Comparison of ENCODE assay signal across 18 cellular contexts in genomic region chr16:30918614-30919013, GRCh38. TPM values are rescaled to one million over a fixed set of nuclear protein-coding genes. Genes with fewer than 3 reads are reported as not detected.
DNase-seq lines count a peak whose midpoint lies in the region; ATAC-seq, FAIRE-seq and TF ChIP-seq lines count a peak whose summit lies in the region.
"Had no signal": no experiment of that assay in that cellular context is flagged by ENCODE, and none has a peak within 500 bp of the region (broad histone marks: within the 10 kb centered on the region; RNA-seq: fewer than 3 reads in every experiment).

No MANE protein-coding gene starts in this region.

- TF ChIP-seq EP300 in K562 (IDR thresholded peaks at IDR 0.05; ENCODE audit: low read length) = no peak

- H3K27me3 Mint-ChIP-seq in activated T-cell treated with anti-CD3 and anti-CD28 coated beads, Interleukin-2, amount 50 U/mL, for 72 hours (ENCODE audit: low read depth) = no peaks in the 10 kb centered on the region
- no peaks in the 10 kb centered on the region for H3K27me3 Mint-ChIP-seq in activated T-cell treated with anti-CD3 and anti-CD28 coated beads, Interleukin-2, amount 50 U/mL, for 4 hours (ENCODE audit: low read depth)

- no peak overlapping the region for H3K4me3 ChIP-seq in HEK293 (ENCODE audit: low read depth, low read length)
- H3K4me3 ChIP-seq in K562 = no peak overlapping the region
- no peak overlapping the region for H3K4me3 ChIP-seq in neutrophil (ENCODE audit: low read depth in 1 of 2, low read length in 1 of 2)

- peaks cover 6% of the 10 kb centered on the region; the same call in 2 of the 3 replicates for H3K79me2 ChIP-seq in K562 (ENCODE audit: control insufficient read depth, insufficient read depth, low read length)

- CTCF ChIA-PET in HEK293 (lab: Yijun Ruan, JAX) = interaction anchor here (1.6 to 4.0 kb wide), 3 partner anchors 16 to 74 kb away, joined by 3 to 31 read pairs (median 8); no protein-coding TSS in a partner anchor
- CTCF ChIA-PET in K562 (lab: Yijun Ruan, JAX; ENCODE audit: low intra/inter-chr PET ratio) = no interaction called here

- no CpG with 5 or more reads among the region's 1 CpG for WGBS in K562 (ENCODE audit: insufficient coverage, low coverage, missing lambda C conversion rate)

- no peak for DNase-seq in activated T-cell treated with anti-CD3 and anti-CD28 coated beads, Interleukin-2, amount 50 U/mL, for 72 hours
- no peak for DNase-seq in activated T-cell treated with anti-CD3 and anti-CD28 coated beads, Interleukin-2, amount 50 U/mL, for 4 hours
- no peak for DNase-seq in K562 (ENCODE audit: extremely low read depth in 1 of 4, low spot score in 3 of 4)
- no peak for DNase-seq in ACHN
- DNase-seq in hippocampal formation (lab: John Stamatoyannopoulos, UW) = no peak
- DNase-seq: BE2C; Calu3; CD8-positive, alpha-beta T cell; DMS79 treated with DMSO at 0.1 percent for 48 hours; GF-D8; GOT3; H7 had no signal

- intact Hi-C loops in K562 (cut with micrococcal nuclease) = no loop called here

- H3K4me2 ChIP-seq in K562 (ENCODE audit: insufficient read depth, low read length) = no peak overlapping the region

- BruUV-seq in K562 (replicated peaks; lab: Mats Ljungman, UMichigan) = no TSS peak

- peaks cover 13% of the 10 kb centered on the region for H3K4me1 Mint-ChIP-seq in activated T-cell treated with anti-CD3 and anti-CD28 coated beads, Interleukin-2, amount 50 U/mL, for 72 hours (ENCODE audit: low read depth)
- peaks cover 7% of the 10 kb centered on the region for H3K4me1 Mint-ChIP-seq in activated T-cell treated with anti-CD3 and anti-CD28 coated beads, Interleukin-2, amount 50 U/mL, for 4 hours (ENCODE audit: low read depth)

- ATAC-seq in activated T-cell treated with anti-CD3 and anti-CD28 coated beads, Interleukin-2, amount 50 U/mL, for 72 hours (replicated peaks in 1 of 2) = no peak
- ATAC-seq in activated T-cell treated with anti-CD3 and anti-CD28 coated beads, Interleukin-2, amount 50 U/mL, for 4 hours = no peak
- no peak for ATAC-seq in K562
- no peak for ATAC-seq in GM21717 (IDR thresholded peaks at IDR 0.05; ENCODE audit: unreplicated experiment)
- ATAC-seq: CD8-positive, alpha-beta T cell; HCT116 had no signal

- FAIRE-seq in K562 (lab: Jason Lieb, UNC) = no peak

- H4K20me1 ChIP-seq in K562 (replicated peaks; ENCODE audit: control insufficient read depth, insufficient read depth, low read length) = 0 out of 2 replicates have a peak, but pooled peaks cover 3% of the 10 kb centered on the region

- no peaks in the 10 kb centered on the region for H3K36me3 Mint-ChIP-seq in activated T-cell treated with anti-CD3 and anti-CD28 coated beads, Interleukin-2, amount 50 U/mL, for 72 hours (ENCODE audit: insufficient read depth in 2 of 2)
- no peaks in the 10 kb centered on the region for H3K36me3 Mint-ChIP-seq in activated T-cell treated with anti-CD3 and anti-CD28 coated beads, Interleukin-2, amount 50 U/mL, for 4 hours (ENCODE audit: insufficient read depth)

- no peak for TF ChIP-seq RAD21 in K562 (CRISPR knock-in tag; conservative IDR thresholded peaks at IDR 0.05 in 1 of 2, IDR thresholded peaks at IDR 0.05 in 1 of 2)

- H3K4me1 ChIP-seq in HEK293 (ENCODE audit: control insufficient read depth, insufficient read depth, low read length) (no peaks in the 10 kb centered on the region), K562 (replicated peaks in 1 of 2; ENCODE audit: control insufficient read depth in 2 of 2, insufficient read depth in 2 of 2, low read length in 2 of 2) (peaks cover 3 to 12% of the 10 kb centered on the region in 2 experiments; a peak in 3 of 5 replicates), neutrophil (ENCODE audit: control insufficient read depth in 1 of 2, insufficient read depth in 1 of 2, low read depth in 1 of 2, low read length in 1 of 2) (peaks cover 17 to 29% of the 10 kb centered on the region in 2 experiments)
- H3K4me1 ChIP-seq: BE2C had no signal

- H3K9me3 Mint-ChIP-seq in activated T-cell treated with anti-CD3 and anti-CD28 coated beads, Interleukin-2, amount 50 U/mL, for 72 hours = no peaks in the 10 kb centered on the region
- no peaks in the 10 kb centered on the region for H3K9me3 Mint-ChIP-seq in activated T-cell treated with anti-CD3 and anti-CD28 coated beads, Interleukin-2, amount 50 U/mL, for 4 hours
- H3K9me3 Mint-ChIP-seq: CD8-positive, alpha-beta T cell had no signal

- H3K9me1 ChIP-seq in K562 (ENCODE audit: control insufficient read depth, insufficient read depth, low read length) = no peaks in the 10 kb centered on the region

- POLR2A ChIA-PET in HEK293 (lab: Yijun Ruan, JAX) (no interaction called here), K562 (lab: Yijun Ruan, JAX) (interaction anchor here (1.5 kb wide), 1 partner anchor 12 kb away, joined by 4 read pairs; no protein-coding TSS in a partner anchor)

- H2AFZ ChIP-seq in K562 (ENCODE audit: low read depth, low read length) = no peak overlapping the region

- in situ Hi-C loops in K562 (cut with MboI) = no loop called here
- in situ Hi-C loops in ACHN (cut with HindIII; ENCODE audit: low pct_ligation_motif_present, low pct_unique_long_range_greater_than_20kb, low sequenced_read_pairs) = no loop called here

- TF ChIP-seq POLR2A in K562 (conservative IDR thresholded peaks at IDR 0.05) = no peak

- no peak overlapping the region for H3K9ac ChIP-seq in K562 (ENCODE audit: insufficient read depth in 1 of 2, low read depth in 2 of 2, low read length in 2 of 2)

- H3K27me3 ChIP-seq in K562 (ENCODE audit: control insufficient read depth in 2 of 2, insufficient read depth in 2 of 2, low read length in 2 of 2) = no peaks in the 10 kb centered on the region; a peak in 1 of 5 replicates
- H3K27me3 ChIP-seq in neutrophil = no peaks in the 10 kb centered on the region
- H3K27me3 ChIP-seq: BE2C had no signal

- H3K27ac Mint-ChIP-seq in activated T-cell treated with anti-CD3 and anti-CD28 coated beads, Interleukin-2, amount 50 U/mL, for 72 hours = peak overlapping the region; percentile 12
- H3K27ac Mint-ChIP-seq: CD8-positive, alpha-beta T cell had no signal

- H3K27ac ChIP-seq in HEK293 (ENCODE audit: extremely low read depth, low read depth, low read length) (no peak overlapping the region), K562 (ENCODE audit: extremely low read depth, low read depth, low read length) (no peak overlapping the region), neutrophil (peak overlapping the region; percentile 73)
- H3K27ac ChIP-seq: C4-2B had no signal

- TF ChIP-seq CTCF in HEK293 (tag by site-specific recombination; IDR thresholded peaks at IDR 0.05) (no peak), K562 (IDR thresholded peaks at IDR 0.05 in 2 of 3, conservative IDR thresholded peaks at IDR 0.05 in 1 of 3; ENCODE audit: insufficient read depth in 2 of 3, low read depth in 1 of 3, low read length in 3 of 3) (no peak), neutrophil (IDR thresholded peaks at IDR 0.05) (no peak)

- H3K36me3 ChIP-seq in HEK293 (ENCODE audit: control insufficient read depth in 2 of 2, insufficient read depth in 1 of 2, low read length in 2 of 2) = peaks cover 0 to 4% of the 10 kb centered on the region in 2 experiments; a peak in 1 of 3 replicates
- H3K36me3 ChIP-seq in K562 (ENCODE audit: control insufficient read depth, insufficient read depth, low read length) = peaks cover 6% of the 10 kb centered on the region; the same call in 1 of the 3 replicates
- no peaks in the 10 kb centered on the region for H3K36me3 ChIP-seq in neutrophil
- H3K36me3 ChIP-seq: BE2C had no signal

- H3K9me3 ChIP-seq in HEK293 (ENCODE audit: control insufficient read depth, insufficient read depth, low read depth, low read length) = no peaks in the 10 kb centered on the region
- H3K9me3 ChIP-seq in K562 (replicated peaks; ENCODE audit: control insufficient read depth, insufficient read depth, low read depth, low read length) = no peaks in the 10 kb centered on the region
- no peaks in the 10 kb centered on the region for H3K9me3 ChIP-seq in neutrophil
- H3K9me3 ChIP-seq: BE2C had no signal

- H3K4me3 Mint-ChIP-seq in activated T-cell treated with anti-CD3 and anti-CD28 coated beads, Interleukin-2, amount 50 U/mL, for 72 hours = no peak overlapping the region
- no peak overlapping the region for H3K4me3 Mint-ChIP-seq in activated T-cell treated with anti-CD3 and anti-CD28 coated beads, Interleukin-2, amount 50 U/mL, for 4 hours
- H3K4me3 Mint-ChIP-seq: CD8-positive, alpha-beta T cell had no signal

RNA-seq across cellular contexts. Expression of gene FBXL19, which starts 4.8 kb away (rescaled TPM):
- total RNA-seq in activated T-cell treated with anti-CD3 and anti-CD28 coated beads, Interleukin-2, amount 50 U/mL, for 72 hours = 10 to 100 TPM; 24.9 to 25.7 TPM
- 10 to 100 TPM; 25.8 to 31.3 (median 30.8) TPM for total RNA-seq in activated T-cell treated with anti-CD3 and anti-CD28 coated beads, Interleukin-2, amount 50 U/mL, for 4 hours
- 10.1 and 37.5 TPM in 2 replicates for total RNA-seq in K562 (2011; cell fraction: chromatin; rRNA removed; ENCODE audit: low replicate concordance)
- total RNA-seq in K562 (2011; cell fraction: nucleolus; rRNA removed) = 30.4 and 31.2 TPM in 2 replicates
- 14.5 and 15.4 TPM in 2 replicates for total RNA-seq in K562 (2011; cell fraction: nucleoplasm; rRNA removed)
- total RNA-seq in K562 (2014; rRNA removed) (32.7 and 48.1 TPM in 2 replicates), K562 (2014; rRNA removed; fragmentation: Illumina TruSeq; extraction: Trizol) (6.8 and 6.9 TPM in 2 replicates), K562 (2015; rRNA removed; fragmentation: Illumina TruSeq; extraction: Trizol) (17.6 and 17.8 TPM in 2 replicates), K562 (2021) (40.4 and 48.0 TPM in 2 replicates)
- polyA plus RNA-seq in K562 (2011; rRNA removed) (9.1 and 9.9 TPM in 2 replicates), K562 (2014; fragmentation: Illumina TruSeq; extraction: Trizol) (7.6 and 18.1 TPM in 2 replicates), K562 (2014; fragmentation: Nextera tagmentation; extraction: Ambion mirVana) (under 1 TPM in 1 of 2 experiments, not detected in 1; 0.13 TPM), K562 (2014; rRNA removed) (22.0 and 26.0 TPM in 2 replicates)
- 12.4 and 47.6 TPM in 2 replicates for polyA plus RNA-seq in K562 (2011; cell fraction: cytosol; rRNA removed)
- 16.9 and 37.2 TPM in 2 replicates for polyA plus RNA-seq in K562 (2011; cell fraction: nucleus; rRNA removed)
- 17.7 and 25.5 TPM in 2 replicates for polyA plus RNA-seq in K562 (2012)
- 3.8 and 7.2 TPM in 2 replicates for polyA minus RNA-seq in K562 (2011; rRNA and poly(A)+ RNA removed)
- polyA minus RNA-seq in K562 (2011; cell fraction: cytosol; rRNA and poly(A)+ RNA removed) = 26.1 and 27.7 TPM in 2 replicates
- 7.5 and 9.4 TPM in 2 replicates for polyA minus RNA-seq in K562 (2011; cell fraction: nucleus; rRNA and poly(A)+ RNA removed)

RNA-seq across cellular contexts. Expression of gene CTF1, which starts 22.2 kb away (rescaled TPM):
- under 1 TPM; 0.25 to 0.72 TPM for total RNA-seq in activated T-cell treated with anti-CD3 and anti-CD28 coated beads, Interleukin-2, amount 50 U/mL, for 72 hours
- under 1 TPM; 0.18 to 0.33 (median 0.28) TPM for total RNA-seq in activated T-cell treated with anti-CD3 and anti-CD28 coated beads, Interleukin-2, amount 50 U/mL, for 4 hours
- total RNA-seq in K562 (2011; cell fraction: chromatin; rRNA removed; ENCODE audit: low replicate concordance) = 2.9 and 6.1 TPM in 2 replicates
- 4.2 and 5.5 TPM in 2 replicates for total RNA-seq in K562 (2011; cell fraction: nucleolus; rRNA removed)
- total RNA-seq in K562 (2011; cell fraction: nucleoplasm; rRNA removed) = 6.2 and 12.7 TPM in 2 replicates
- total RNA-seq in K562 (2014; rRNA removed) (0.36 and 1.0 TPM in 2 replicates), K562 (2014; rRNA removed; fragmentation: Illumina TruSeq; extraction: Trizol) (0.38 and 0.44 TPM in 2 replicates), K562 (2015; rRNA removed; fragmentation: Illumina TruSeq; extraction: Trizol) (0.33 and 0.53 TPM in 2 replicates), K562 (2021) (1.8 TPM in 2 replicates)
- polyA plus RNA-seq in K562 (2011; rRNA removed) (1.9 and 3.6 TPM in 2 replicates), K562 (2014; fragmentation: Illumina TruSeq; extraction: Trizol) (2.5 and 2.8 TPM in 2 replicates), K562 (2014; fragmentation: Nextera tagmentation; extraction: Ambion mirVana) (under 1 TPM; 0.24 to 0.35 TPM), K562 (2014; rRNA removed) (1.8 and 2.1 TPM in 2 replicates)
- 6.9 and 7.6 TPM in 2 replicates for polyA plus RNA-seq in K562 (2011; cell fraction: cytosol; rRNA removed)
- 11.5 and 14.8 TPM in 2 replicates for polyA plus RNA-seq in K562 (2011; cell fraction: nucleus; rRNA removed)
- 2.0 and 5.6 TPM in 2 replicates for polyA plus RNA-seq in K562 (2012)
- polyA minus RNA-seq in K562 (2011; rRNA and poly(A)+ RNA removed) = 0.98 and 1.7 TPM in 2 replicates
- polyA minus RNA-seq in K562 (2011; cell fraction: cytosol; rRNA and poly(A)+ RNA removed) = 1.1 and 1.4 TPM in 2 replicates
- polyA minus RNA-seq in K562 (2011; cell fraction: nucleus; rRNA and poly(A)+ RNA removed) = 1.3 and 1.9 TPM in 2 replicates
- total RNA-seq: CD8-positive, alpha-beta T cell; HT-29 had no signal

RNA-seq across cellular contexts. Expression of gene BCL7C, which starts 24.7 kb away (rescaled TPM):
- total RNA-seq in activated T-cell treated with anti-CD3 and anti-CD28 coated beads, Interleukin-2, amount 50 U/mL, for 72 hours = 10 to 100 TPM; 21.7 to 23.2 TPM
- 10 to 100 TPM; 22.1 to 24.8 (median 23.7) TPM for total RNA-seq in activated T-cell treated with anti-CD3 and anti-CD28 coated beads, Interleukin-2, amount 50 U/mL, for 4 hours
- total RNA-seq in K562 (2011; cell fraction: chromatin; rRNA removed; ENCODE audit: low replicate concordance) = 6.9 and 9.3 TPM in 2 replicates
- total RNA-seq in K562 (2011; cell fraction: nucleolus; rRNA removed) = 8.7 and 9.0 TPM in 2 replicates
- 7.6 and 10.6 TPM in 2 replicates for total RNA-seq in K562 (2011; cell fraction: nucleoplasm; rRNA removed)
- total RNA-seq in K562 (2014; rRNA removed) (80.1 and 85.8 TPM in 2 replicates), K562 (2014; rRNA removed; fragmentation: Illumina TruSeq; extraction: Trizol) (7.0 and 7.9 TPM in 2 replicates), K562 (2015; rRNA removed; fragmentation: Illumina TruSeq; extraction: Trizol) (31.6 and 32.9 TPM in 2 replicates), K562 (2021) (41.2 and 43.1 TPM in 2 replicates)
- polyA plus RNA-seq in K562 (2011; rRNA removed) (15.1 and 17.4 TPM in 2 replicates), K562 (2014; fragmentation: Illumina TruSeq; extraction: Trizol) (19.6 and 37.5 TPM in 2 replicates), K562 (2014; fragmentation: Nextera tagmentation; extraction: Ambion mirVana) (1 to 10 TPM; 1.7 to 2.6 TPM), K562 (2014; rRNA removed) (61.9 and 75.9 TPM in 2 replicates)
- 18.7 and 45.5 TPM in 2 replicates for polyA plus RNA-seq in K562 (2011; cell fraction: cytosol; rRNA removed)
- 7.4 and 12.0 TPM in 2 replicates for polyA plus RNA-seq in K562 (2011; cell fraction: nucleus; rRNA removed)
- 23.9 and 28.5 TPM in 2 replicates for polyA plus RNA-seq in K562 (2012)
- 2.2 and 3.5 TPM in 2 replicates for polyA minus RNA-seq in K562 (2011; rRNA and poly(A)+ RNA removed)
- polyA minus RNA-seq in K562 (2011; cell fraction: cytosol; rRNA and poly(A)+ RNA removed) = 7.9 and 8.1 TPM in 2 replicates
- polyA minus RNA-seq in K562 (2011; cell fraction: nucleus; rRNA and poly(A)+ RNA removed) = 2.6 TPM in 2 replicates

RNA-seq across cellular contexts. Expression of gene ORAI3, which starts 30.3 kb away (rescaled TPM):
- total RNA-seq in activated T-cell treated with anti-CD3 and anti-CD28 coated beads, Interleukin-2, amount 50 U/mL, for 72 hours = 10 to 100 TPM; 13.6 to 15.6 TPM
- total RNA-seq in activated T-cell treated with anti-CD3 and anti-CD28 coated beads, Interleukin-2, amount 50 U/mL, for 4 hours = 1 to 10 TPM; 1.5 to 3.3 (median 2.8) TPM
- total RNA-seq in K562 (2011; cell fraction: chromatin; rRNA removed; ENCODE audit: low replicate concordance) = 12.4 and 41.2 TPM in 2 replicates
- 46.8 and 54.4 TPM in 2 replicates for total RNA-seq in K562 (2011; cell fraction: nucleolus; rRNA removed)
- 36.7 and 43.2 TPM in 2 replicates for total RNA-seq in K562 (2011; cell fraction: nucleoplasm; rRNA removed)
- total RNA-seq in K562 (2014; rRNA removed) = 19.0 and 23.5 TPM in 2 replicates
- 6.3 and 7.8 TPM in 2 replicates for total RNA-seq in K562 (2014; rRNA removed; fragmentation: Illumina TruSeq; extraction: Trizol)
- total RNA-seq in K562 (2015; rRNA removed; fragmentation: Illumina TruSeq; extraction: Trizol) = 12.4 and 12.9 TPM in 2 replicates
- total RNA-seq in K562 (2021) = 21.9 and 23.3 TPM in 2 replicates
- 15.8 and 29.7 TPM in 2 replicates for polyA plus RNA-seq in K562 (2011; rRNA removed)
- 44.9 and 57.8 TPM in 2 replicates for polyA plus RNA-seq in K562 (2011; cell fraction: cytosol; rRNA removed)
- polyA plus RNA-seq in K562 (2011; cell fraction: nucleus; rRNA removed) = 25.0 and 28.3 TPM in 2 replicates
- 19.4 and 52.1 TPM in 2 replicates for polyA plus RNA-seq in K562 (2012)
- polyA plus RNA-seq in K562 (2014; fragmentation: Illumina TruSeq; extraction: Trizol) = 14.1 and 18.0 TPM in 2 replicates
- polyA plus RNA-seq in K562 (2014; fragmentation: Nextera tagmentation; extraction: Ambion mirVana) = 1 to 10 TPM; 4.9 to 5.8 TPM
- polyA plus RNA-seq in K562 (2014; rRNA removed) = 16.5 and 19.0 TPM in 2 replicates
- 12.8 and 14.8 TPM in 2 replicates for polyA minus RNA-seq in K562 (2011; rRNA and poly(A)+ RNA removed)
- 15.8 and 19.1 TPM in 2 replicates for polyA minus RNA-seq in K562 (2011; cell fraction: cytosol; rRNA and poly(A)+ RNA removed)
- polyA minus RNA-seq in K562 (2011; cell fraction: nucleus; rRNA and poly(A)+ RNA removed) = 9.3 and 12.7 TPM in 2 replicates

RNA-seq across cellular contexts. Expression of gene SETD1A, which starts 38.9 kb away (rescaled TPM):
- 10 to 100 TPM; 19.1 to 25.5 TPM for total RNA-seq in activated T-cell treated with anti-CD3 and anti-CD28 coated beads, Interleukin-2, amount 50 U/mL, for 72 hours
- total RNA-seq in activated T-cell treated with anti-CD3 and anti-CD28 coated beads, Interleukin-2, amount 50 U/mL, for 4 hours = 10 to 100 TPM; 39.3 to 49.0 (median 40.5) TPM
- total RNA-seq in K562 (2011; cell fraction: chromatin; rRNA removed; ENCODE audit: low replicate concordance) = 24.2 and 49.1 TPM in 2 replicates
- total RNA-seq in K562 (2011; cell fraction: nucleolus; rRNA removed) = 22.3 and 24.7 TPM in 2 replicates
- 17.1 and 19.1 TPM in 2 replicates for total RNA-seq in K562 (2011; cell fraction: nucleoplasm; rRNA removed)
- 4.2 and 7.9 TPM in 2 replicates for total RNA-seq in K562 (2014; rRNA removed)
- total RNA-seq in K562 (2014; rRNA removed; fragmentation: Illumina TruSeq; extraction: Trizol) = 2.0 and 2.5 TPM in 2 replicates
- 4.6 and 5.7 TPM in 2 replicates for total RNA-seq in K562 (2015; rRNA removed; fragmentation: Illumina TruSeq; extraction: Trizol)
- 30.2 and 36.0 TPM in 2 replicates for total RNA-seq in K562 (2021)
- 2.2 and 3.0 TPM in 2 replicates for polyA plus RNA-seq in K562 (2011; rRNA removed)
- 1.6 and 2.3 TPM in 2 replicates for polyA plus RNA-seq in K562 (2011; cell fraction: cytosol; rRNA removed)
- polyA plus RNA-seq in K562 (2011; cell fraction: nucleus; rRNA removed) = 15.4 and 22.7 TPM in 2 replicates
- 17.4 and 52.0 TPM in 2 replicates for polyA plus RNA-seq in K562 (2012)
- polyA plus RNA-seq in K562 (2014; fragmentation: Illumina TruSeq; extraction: Trizol) = 15.0 and 20.1 TPM in 2 replicates
- under 1 TPM; 0.08 to 0.14 TPM for polyA plus RNA-seq in K562 (2014; fragmentation: Nextera tagmentation; extraction: Ambion mirVana)
- polyA plus RNA-seq in K562 (2014; rRNA removed) = 15.5 and 16.9 TPM in 2 replicates
- polyA minus RNA-seq in K562 (2011; rRNA and poly(A)+ RNA removed) = 1.7 and 2.1 TPM in 2 replicates
- polyA minus RNA-seq in K562 (2011; cell fraction: cytosol; rRNA and poly(A)+ RNA removed) = 10.0 and 10.3 TPM in 2 replicates
- 6.1 and 8.6 TPM in 2 replicates for polyA minus RNA-seq in K562 (2011; cell fraction: nucleus; rRNA and poly(A)+ RNA removed)
